ENCODE assay signal across 8 cellular contexts in genomic region chr16:77722315-77723107, GRCh38. TPM values are rescaled to one million over a fixed set of nuclear protein-coding genes. Genes with fewer than 3 reads are reported as not detected.
A peak's percentile ranks its signal among the peaks of the same experiment; 100 is the strongest.
DNase-seq lines count a peak whose midpoint lies in the region; ATAC-seq, FAIRE-seq and TF ChIP-seq lines count a peak whose summit lies in the region.

TSS of gene NUDT7 (plus strand) at chr16:77722514. CDS start at chr16:77722583, 69 bp downstream.

- no peaks in the 10 kb centered on the region for H3K36me3 Mint-ChIP-seq in nephron (ENCODE audit: low read depth)

- no peaks in the 10 kb centered on the region for H3K9me2 ChIP-seq in Karpas-422 (replicated peaks; ENCODE audit: insufficient read depth, low read length)

- H3K4me1 ChIP-seq in Karpas-422 (ENCODE audit: low read length), result peaks cover 18% of the 10 kb centered on the region

- H3K27me3 ChIP-seq in Karpas-422 (ENCODE audit: low read length), result no peaks in the 10 kb centered on the region

- H3K79me2 ChIP-seq in Karpas-422 (ENCODE audit: low read length), result peaks cover 8% of the 10 kb centered on the region

- FAIRE-seq in RCC 7860 (lab: Jason Lieb, UNC), result no peak

- no peaks in the 10 kb centered on the region for H4K20me1 ChIP-seq in Karpas-422 (ENCODE audit: insufficient read depth, low read depth, low read length)

- H3K4me1 Mint-ChIP-seq in nephron, result peaks cover 9% of the 10 kb centered on the region

- peak within 1 kb of the TSS; percentile 96 for H3K9ac ChIP-seq in Karpas-422 (ENCODE audit: low read length)

- H3K4me3 Mint-ChIP-seq in nephron, result peak within 1 kb of the TSS; percentile 80 to 89 (median 85)

- peaks cover 15% of the 10 kb centered on the region; the same call in 1 of the 2 replicates for H3K36me3 ChIP-seq in Karpas-422 (ENCODE audit: insufficient read depth, low read length)

- ATAC-seq in GM21825 (IDR thresholded peaks at IDR 0.05; ENCODE audit: unreplicated experiment), result peak; percentile 93
- ATAC-seq in stimulated activated naive CD8-positive, alpha-beta T cell treated with anti-CD3 and anti-CD28 coated beads, Interleukin-15, Interleukin-2, amounts not matched to agents 100 U/mL and 50 U/mL, for 24 hours, result peak; percentile 98

- H3K27ac ChIP-seq in Karpas-422 (ENCODE audit: low read length), result peak within 1 kb of the TSS; percentile 93

- DNase-seq in EL (peak; percentile 89), Karpas-422 (peak; percentile 99), RCC 7860 (ENCODE audit: low spot score) (peak; percentile 80), fibroblast of the aortic adventitia (ENCODE audit: low read depth) (peak; percentile 96)
- DNase-seq in activated T-helper 9 cell treated with anti-CD3 and anti-CD28 coated beads, Interleukin-2, amount 50 U/mL, for 16 hours (ENCODE audit: low read depth), result peak; percentile 95
- DNase-seq in stimulated activated naive CD8-positive, alpha-beta T cell treated with anti-CD3 and anti-CD28 coated beads, Interleukin-15, Interleukin-2, amounts not matched to agents 100 U/mL and 50 U/mL, for 24 hours, result peak; percentile 100

- H3K9me3 Mint-ChIP-seq in nephron, result no peaks in the 10 kb centered on the region

- H2AFZ ChIP-seq in Karpas-422 (ENCODE audit: low read length), result peak within 1 kb of the TSS; percentile 98

- peak within 1 kb of the TSS; percentile 92 for H3K4me2 ChIP-seq in Karpas-422 (ENCODE audit: low read depth, low read length, poor library complexity, severe bottlenecking)

- H3K4me3 ChIP-seq in Karpas-422 (ENCODE audit: low read length) (peak within 1 kb of the TSS; percentile 85), fibroblast of the aortic adventitia (ENCODE audit: low read depth, low read length) (peak within 1 kb of the TSS; percentile 80)

- peak within 1 kb of the TSS; percentile 3 to 80 (median 52) for H3K27ac Mint-ChIP-seq in nephron

- no peaks in the 10 kb centered on the region for H3K27me3 Mint-ChIP-seq in nephron (ENCODE audit: low read depth)

- no peaks in the 10 kb centered on the region for H3K9me3 ChIP-seq in Karpas-422 (ENCODE audit: low read length)

- peak; percentile 37 for TF ChIP-seq CTCF in fibroblast of the aortic adventitia (IDR thresholded peaks at IDR 0.05; ENCODE audit: insufficient read depth, low read length)
- peak in 2 of 3 experiments; percentile 15 to 24 for TF ChIP-seq CTCF in nephron (IDR thresholded peaks at IDR 0.05; ENCODE audit: unreplicated experiment in 3 of 3)

RNA-seq across cellular contexts. Expression of gene NUDT7, which starts in this region (rescaled TPM):
- 32.7 and 61.3 TPM in 2 replicates for total RNA-seq in Karpas-422 (2014; rRNA removed; shearing (Covaris generic); ENCODE audit: low replicate concordance)
- 5.8 and 9.2 TPM in 2 replicates for total RNA-seq in fibroblast of the aortic adventitia (ENCODE audit: low replicate concordance)

Comparison
In these comparisons a context has a peak if more than half of its experiments do, and no peak if none do; other contexts are left out.
1. Peak in every context shown above with its lines: DNase-seq, ATAC-seq, H3K4me3 ChIP-seq and H3K27ac ChIP-seq.